In genomic region chr17:41665566-41666335, GRCh38 we compare ENCODE assay signal across 1 cellular context.
TF ChIP-seq lines count a peak whose summit lies in the region.

No MANE protein-coding gene starts in this region.

TF ChIP-seq in HepG2, 621 proteins besides CTCF, POLR2A, EP300 and RAD21 (continued from another document and continues in another):
- no peak for TF ChIP-seq RORA (CRISPR knock-in tag; IDR thresholded peaks at IDR 0.05)
- no peak for TF ChIP-seq DNMT3B (CRISPR knock-in tag; conservative IDR thresholded peaks at IDR 0.05)
- no peak for TF ChIP-seq ZNF142 (CRISPR knock-in tag; IDR thresholded peaks at IDR 0.05)
- peak; percentile 66 for TF ChIP-seq ZNF614 (CRISPR knock-in tag; IDR thresholded peaks at IDR 0.05; ENCODE audit: borderline replicate concordance)
- no peak for TF ChIP-seq RFXAP (CRISPR knock-in tag; IDR thresholded peaks at IDR 0.05; ENCODE audit: borderline replicate concordance)
- no peak for TF ChIP-seq TFAP4 (IDR thresholded peaks at IDR 0.05; ENCODE audit: borderline replicate concordance, low read depth)
- peak; percentile 58 for TF ChIP-seq U2AF1 (optimal IDR thresholded peaks at IDR 0.05; ENCODE audit: low read depth, low read length)
- no peak for TF ChIP-seq POLR2AphosphoS2 (IDR thresholded peaks at IDR 0.05; ENCODE audit: low read depth, low read length)
- no peak for TF ChIP-seq ZNF749 (CRISPR knock-in tag; IDR thresholded peaks at IDR 0.05; ENCODE audit: borderline replicate concordance)
- peak; percentile 18; the same call in 1 of the 2 replicates for TF ChIP-seq SOX5 (CRISPR knock-in tag; IDR thresholded peaks at IDR 0.05; ENCODE audit: borderline replicate concordance)
- TF ChIP-seq RARG (CRISPR knock-in tag; IDR thresholded peaks at IDR 0.05; ENCODE audit: low read depth), result no peak
- TF ChIP-seq GTF3A (CRISPR knock-in tag; conservative IDR thresholded peaks at IDR 0.05), result no peak
- peak; percentile 66 for TF ChIP-seq KLF11 (CRISPR knock-in tag; IDR thresholded peaks at IDR 0.05)
- TF ChIP-seq ZFP36 (IDR thresholded peaks at IDR 0.05; ENCODE audit: borderline replicate concordance, low read depth, low read length, partially characterized antibody), result no peak
- no peak for TF ChIP-seq ELK4 (CRISPR knock-in tag; IDR thresholded peaks at IDR 0.05; ENCODE audit: borderline replicate concordance)
- no peak for TF ChIP-seq ELF1 (CRISPR knock-in tag; IDR thresholded peaks at IDR 0.05)
- TF ChIP-seq ZNF557 (CRISPR knock-in tag; IDR thresholded peaks at IDR 0.05), result no peak
- no peak for TF ChIP-seq ZSCAN21 (CRISPR knock-in tag; IDR thresholded peaks at IDR 0.05; ENCODE audit: borderline replicate concordance)
- TF ChIP-seq KAT7 (CRISPR knock-in tag; IDR thresholded peaks at IDR 0.05; ENCODE audit: borderline replicate concordance), result peak; percentile 86
- TF ChIP-seq SPEN (CRISPR knock-in tag; IDR thresholded peaks at IDR 0.05; ENCODE audit: low read depth), result peak; percentile 80; the same call in 1 of the 2 replicates
- peak; percentile 81; the same call in 1 of the 2 replicates for TF ChIP-seq SIN3A (IDR thresholded peaks at IDR 0.05; ENCODE audit: borderline replicate concordance, low read depth, low read length)
- peak; percentile 82 for TF ChIP-seq IKZF4 (CRISPR knock-in tag; IDR thresholded peaks at IDR 0.05; ENCODE audit: borderline replicate concordance, low read depth, not compliant biosample characterization)
- TF ChIP-seq ZNF232 (CRISPR knock-in tag; IDR thresholded peaks at IDR 0.05; ENCODE audit: borderline replicate concordance), result no peak
- TF ChIP-seq BORCS8-MEF2B (CRISPR knock-in tag; IDR thresholded peaks at IDR 0.05), result no peak
- TF ChIP-seq ZNF446 (CRISPR knock-in tag; IDR thresholded peaks at IDR 0.05), result no peak
- TF ChIP-seq ZXDC (CRISPR knock-in tag; IDR thresholded peaks at IDR 0.05), result no peak
- TF ChIP-seq ZUFSP (CRISPR knock-in tag; IDR thresholded peaks at IDR 0.05; ENCODE audit: borderline replicate concordance), result no peak
- no peak; the same call in 1 of the 2 replicates for TF ChIP-seq NFIC (IDR thresholded peaks at IDR 0.05; ENCODE audit: low read length)
- no peak for TF ChIP-seq PAX8 (CRISPR knock-in tag; IDR thresholded peaks at IDR 0.05; ENCODE audit: borderline replicate concordance)
- no peak for TF ChIP-seq ZNF672 (CRISPR knock-in tag; IDR thresholded peaks at IDR 0.05)
- TF ChIP-seq NFKBIZ (CRISPR knock-in tag; IDR thresholded peaks at IDR 0.05), result peak; percentile 54
- no peak for TF ChIP-seq SP1 (IDR thresholded peaks at IDR 0.05)
- peak; percentile 63; the same call in 1 of the 2 replicates for TF ChIP-seq SP1 (CRISPR knock-in tag; IDR thresholded peaks at IDR 0.05)
- no peak for TF ChIP-seq ZNF510 (CRISPR knock-in tag; IDR thresholded peaks at IDR 0.05; ENCODE audit: low read depth)
- no peak for TF ChIP-seq CENPT (CRISPR knock-in tag; IDR thresholded peaks at IDR 0.05; ENCODE audit: low read depth)
- TF ChIP-seq ZBTB39 (CRISPR knock-in tag; IDR thresholded peaks at IDR 0.05), result no peak
- no peak for TF ChIP-seq NCOA1 (CRISPR knock-in tag; IDR thresholded peaks at IDR 0.05)
- peak; percentile 93 for TF ChIP-seq ZNF687 (CRISPR knock-in tag; IDR thresholded peaks at IDR 0.05)
- TF ChIP-seq ADNP (CRISPR knock-in tag; IDR thresholded peaks at IDR 0.05), result no peak
